10 cellular contexts compared by ENCODE assay signal in the genomic region with DNA sequence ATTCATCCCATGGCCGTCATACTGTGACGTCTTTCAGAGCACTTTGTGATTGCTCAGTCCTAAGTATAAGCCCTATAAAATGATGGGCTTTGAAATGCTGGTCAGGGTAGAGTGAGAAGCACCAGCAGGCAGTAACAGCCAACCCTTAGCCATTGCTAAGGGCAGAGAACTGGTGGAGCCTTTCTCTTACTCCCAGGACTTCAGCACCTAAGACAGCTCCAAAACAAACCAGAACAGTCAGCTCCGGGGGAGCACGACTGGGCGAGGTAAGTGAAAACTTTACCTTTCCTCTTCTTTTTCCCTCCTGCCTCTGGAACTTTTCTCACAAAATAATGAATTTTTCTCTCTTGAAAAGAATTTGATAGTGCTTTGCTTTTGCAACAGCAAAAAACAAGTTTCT. TPM values are rescaled to one million over a fixed set of nuclear protein-coding genes. Genes with fewer than 3 reads are reported as not detected.
DNase-seq lines count a peak whose midpoint lies in the region; ATAC-seq, FAIRE-seq and TF ChIP-seq lines count a peak whose summit lies in the region.
"Had no signal": no experiment of that assay in that cellular context is flagged by ENCODE, and none has a peak within 500 bp of the region (broad histone marks: within the 10 kb centered on the region; RNA-seq: fewer than 3 reads in every experiment).

A gene (plus strand): TSS at position 104 of the 400 bp plus-strand sequence. CDS start 1,381 bp downstream, outside the sequence.

- no peaks in the 10 kb centered on the region for H3K36me3 Mint-ChIP-seq in astrocyte (ENCODE audit: low read depth, unreplicated experiment)

- 19 to 21% methylated on average over 5 of the region's 5 CpGs for WGBS in upper lobe of left lung, 2 donors

- TF ChIP-seq POLR2A in upper lobe of left lung (IDR thresholded peaks at IDR 0.05), result no peak

- no peaks in the 10 kb centered on the region for H3K27me3 Mint-ChIP-seq in astrocyte (ENCODE audit: low read depth, unreplicated experiment)
- H3K27me3 Mint-ChIP-seq: dendritic cell treated with granulocyte-macrophage colony-stimulating factor and Interleukin-4, amounts not matched to agents 40 ng/mL and 50 ng/mL, for 4 days had no signal

- DNase-seq in BE2C, result peak; percentile 44
- DNase-seq in astrocyte (ENCODE audit: low read depth), result peak; percentile 7
- peak; percentile 12 for DNase-seq in kidney epithelial cell (ENCODE audit: low read depth)
- DNase-seq in NCI-H526 treated with DMSO at 0.1 percent for 48 hours (lab: John Stamatoyannopoulos, UW), result no peak
- no peak for DNase-seq in upper lobe of left lung
- no peak for DNase-seq in NCI-H1105 (lab: John Stamatoyannopoulos, UW)
- DNase-seq: COR-L47 had no signal

- H3K27me3 ChIP-seq in BE2C (no peaks in the 10 kb centered on the region), astrocyte (ENCODE audit: insufficient read depth, low read length) (no peaks in the 10 kb centered on the region), kidney epithelial cell (ENCODE audit: control insufficient read depth, insufficient read depth, low read length) (no peaks in the 10 kb centered on the region), upper lobe of left lung (no peaks in the 10 kb centered on the region)

- no peaks in the 10 kb centered on the region for H3K36me3 ChIP-seq in BE2C
- no peaks in the 10 kb centered on the region for H3K36me3 ChIP-seq in astrocyte (ENCODE audit: insufficient read depth, low read length)
- no peaks in the 10 kb centered on the region for H3K36me3 ChIP-seq in kidney epithelial cell (ENCODE audit: control insufficient read depth, insufficient read depth, low read length)
- H3K36me3 ChIP-seq in upper lobe of left lung, result no peaks in the 10 kb centered on the region

- no peak within 1 kb of the TSS for H3K9ac ChIP-seq in astrocyte (ENCODE audit: low read length)

- peaks cover 10% of the 10 kb centered on the region for H3K4me1 Mint-ChIP-seq in astrocyte (ENCODE audit: low read depth, unreplicated experiment)

- no peaks in the 10 kb centered on the region for H3K9me3 Mint-ChIP-seq in astrocyte (ENCODE audit: unreplicated experiment)
- H3K9me3 Mint-ChIP-seq: dendritic cell treated with granulocyte-macrophage colony-stimulating factor and Interleukin-4, amounts not matched to agents 40 ng/mL and 50 ng/mL, for 4 days had no signal

- ATAC-seq in GM21723 (IDR thresholded peaks at IDR 0.05; ENCODE audit: unreplicated experiment), result no peak
- ATAC-seq in upper lobe of left lung (ENCODE audit: low FRiP score in 2 of 2), result no peak

- TF ChIP-seq RAD21 in Ishikawa (IDR thresholded peaks at IDR 0.05; ENCODE audit: low read depth), result no peak

- H4K20me1 ChIP-seq in astrocyte (ENCODE audit: insufficient read depth, low read length), result no peaks in the 10 kb centered on the region

- H3K4me2 ChIP-seq in astrocyte (ENCODE audit: low read length), result no peak within 1 kb of the TSS

- H3K9me3 ChIP-seq in BE2C (no peaks in the 10 kb centered on the region), astrocyte (ENCODE audit: insufficient read depth, low read depth, low read length) (no peaks in the 10 kb centered on the region), upper lobe of left lung (no peaks in the 10 kb centered on the region)

- H3K4me1 ChIP-seq in BE2C, result peaks cover 22% of the 10 kb centered on the region
- H3K4me1 ChIP-seq in astrocyte (ENCODE audit: insufficient read depth, low read length), result no peaks in the 10 kb centered on the region
- H3K4me1 ChIP-seq in upper lobe of left lung, result no peaks in the 10 kb centered on the region

- no peak for TF ChIP-seq CTCF in BE2C (IDR thresholded peaks at IDR 0.05; ENCODE audit: low read depth, low read length)
- no peak for TF ChIP-seq CTCF in astrocyte (IDR thresholded peaks at IDR 0.05; ENCODE audit: insufficient read depth, low read depth, low read length)
- no peak for TF ChIP-seq CTCF in kidney epithelial cell (IDR thresholded peaks at IDR 0.05; ENCODE audit: insufficient read depth, low read length, poor library complexity, severe bottlenecking)
- no peak for TF ChIP-seq CTCF in upper lobe of left lung (IDR thresholded peaks at IDR 0.05)

- no peak within 1 kb of the TSS for H2AFZ ChIP-seq in astrocyte (ENCODE audit: low read depth, low read length)

- FAIRE-seq in astrocyte (lab: Jason Lieb, UNC), result no peak

- no peak within 1 kb of the TSS for H3K27ac Mint-ChIP-seq in astrocyte (ENCODE audit: unreplicated experiment)
- H3K27ac Mint-ChIP-seq: dendritic cell treated with granulocyte-macrophage colony-stimulating factor and Interleukin-4, amounts not matched to agents 40 ng/mL and 50 ng/mL, for 4 days had no signal

- no peaks in the 10 kb centered on the region for H3K79me2 ChIP-seq in astrocyte (ENCODE audit: insufficient read depth, low read length)

- H3K4me3 ChIP-seq in BE2C (ENCODE audit: low read depth, low read length), result peak within 1 kb of the TSS; percentile 49
- H3K4me3 ChIP-seq in astrocyte (ENCODE audit: insufficient read depth, low read depth, low read length), result no peak within 1 kb of the TSS
- H3K4me3 ChIP-seq in kidney epithelial cell (ENCODE audit: low read depth, low read length), result no peak within 1 kb of the TSS
- no peak within 1 kb of the TSS for H3K4me3 ChIP-seq in upper lobe of left lung

- TF ChIP-seq EP300 in Ishikawa (IDR thresholded peaks at IDR 0.05; ENCODE audit: borderline replicate concordance) (no peak), upper lobe of left lung (IDR thresholded peaks at IDR 0.05) (no peak)

- no peak within 1 kb of the TSS for H3K27ac ChIP-seq in astrocyte (ENCODE audit: low read depth, low read length)
- H3K27ac ChIP-seq in upper lobe of left lung, result no peak within 1 kb of the TSS

- no peak within 1 kb of the TSS for H3K4me3 Mint-ChIP-seq in astrocyte (ENCODE audit: unreplicated experiment)
- H3K4me3 Mint-ChIP-seq: dendritic cell treated with granulocyte-macrophage colony-stimulating factor and Interleukin-4, amounts not matched to agents 40 ng/mL and 50 ng/mL, for 4 days had no signal

TF ChIP-seq in Ishikawa, 13 proteins besides CTCF, POLR2A, EP300 and RAD21:
- TF ChIP-seq CREB1 (IDR thresholded peaks at IDR 0.05; ENCODE audit: low read depth) (no peak), EGR1 (IDR thresholded peaks at IDR 0.05) (no peak)
- TF ChIP-seq, protein P1, sequence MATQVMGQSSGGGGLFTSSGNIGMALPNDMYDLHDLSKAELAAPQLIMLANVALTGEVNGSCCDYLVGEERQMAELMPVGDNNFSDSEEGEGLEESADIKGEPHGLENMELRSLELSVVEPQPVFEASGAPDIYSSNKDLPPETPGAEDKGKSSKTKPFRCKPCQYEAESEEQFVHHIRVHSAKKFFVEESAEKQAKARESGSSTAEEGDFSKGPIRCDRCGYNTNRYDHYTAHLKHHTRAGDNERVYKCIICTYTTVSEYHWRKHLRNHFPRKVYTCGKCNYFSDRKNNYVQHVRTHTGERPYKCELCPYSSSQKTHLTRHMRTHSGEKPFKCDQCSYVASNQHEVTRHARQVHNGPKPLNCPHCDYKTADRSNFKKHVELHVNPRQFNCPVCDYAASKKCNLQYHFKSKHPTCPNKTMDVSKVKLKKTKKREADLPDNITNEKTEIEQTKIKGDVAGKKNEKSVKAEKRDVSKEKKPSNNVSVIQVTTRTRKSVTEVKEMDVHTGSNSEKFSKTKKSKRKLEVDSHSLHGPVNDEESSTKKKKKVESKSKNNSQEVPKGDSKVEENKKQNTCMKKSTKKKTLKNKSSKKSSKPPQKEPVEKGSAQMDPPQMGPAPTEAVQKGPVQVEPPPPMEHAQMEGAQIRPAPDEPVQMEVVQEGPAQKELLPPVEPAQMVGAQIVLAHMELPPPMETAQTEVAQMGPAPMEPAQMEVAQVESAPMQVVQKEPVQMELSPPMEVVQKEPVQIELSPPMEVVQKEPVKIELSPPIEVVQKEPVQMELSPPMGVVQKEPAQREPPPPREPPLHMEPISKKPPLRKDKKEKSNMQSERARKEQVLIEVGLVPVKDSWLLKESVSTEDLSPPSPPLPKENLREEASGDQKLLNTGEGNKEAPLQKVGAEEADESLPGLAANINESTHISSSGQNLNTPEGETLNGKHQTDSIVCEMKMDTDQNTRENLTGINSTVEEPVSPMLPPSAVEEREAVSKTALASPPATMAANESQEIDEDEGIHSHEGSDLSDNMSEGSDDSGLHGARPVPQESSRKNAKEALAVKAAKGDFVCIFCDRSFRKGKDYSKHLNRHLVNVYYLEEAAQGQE (IDR thresholded peaks at IDR 0.05; ENCODE audit: low read depth), result peak; percentile 89

RNA-seq across cellular contexts. Expression of the gene that starts here (rescaled TPM):
- 103 TPM for polyA plus RNA-seq in BE2C (2012; ENCODE audit: insufficient read depth, insufficient read length, low read depth)
- 0.36 and 0.45 TPM in 2 replicates for total RNA-seq in astrocyte
- total RNA-seq in kidney epithelial cell, result 6.5 and 7.1 TPM in 2 replicates
- total RNA-seq in upper lobe of left lung, result 1 to 10 TPM in 3 of 6 donors, under 1 TPM in 3; 0.26 to 2.1 (median 0.97) TPM

Comparison
In these comparisons a context has a peak if more than half of its experiments do, and no peak if none do; other contexts are left out.
1. Peak in DNase-seq in astrocyte; RNA of the gene not detected or under 1 TPM.
2. DNase-seq: peak in BE2C (single experiment) and kidney epithelial cell (single experiment); none in NCI-H526 treated with DMSO at 0.1 percent for 48 hours (single experiment), upper lobe of left lung (0 of 2) and NCI-H1105 (single experiment).